Comparison of ENCODE assay signal across 22 cellular contexts in genomic region chr2:6545336-6545735, GRCh38.
"Had no signal": no experiment of that assay in that cellular context is flagged by ENCODE, and none has a peak within 500 bp of the region (broad histone marks: within the 10 kb centered on the region; RNA-seq: fewer than 3 reads in every experiment).

No MANE protein-coding gene starts in this region.

- DNase-seq: effector memory CD4-positive, alpha-beta T cell; esophagus squamous epithelium; foreskin fibroblast; head of caudate nucleus; mammary epithelial cell; mucosa of descending colon; naive thymus-derived CD8-positive, alpha-beta T cell; nucleus accumbens; ovary; psoas muscle; sigmoid colon; stimulated activated CD4-positive, alpha-beta T cell treated with anti-CD3 and anti-CD28 coated beads, Interleukin-2, amount 100 ng/mL, for 24 hours; stimulated activated CD4-positive, alpha-beta T cell treated with anti-CD3 and anti-CD28 coated beads, Interleukin-4, amount 100 ng/mL, for 4 hours; stimulated activated naive B cell treated with anti-CD40 and anti-IgM and Interleukin-4, amounts not matched to agents 10 μg/mL and 1 μg/mL and 100 μg/mL, for 72 hours; stomach; substantia nigra; transverse colon had no signal

- ATAC-seq: left lobe of liver; mucosa of descending colon; naive thymus-derived CD8-positive, alpha-beta T cell; psoas muscle; stimulated activated naive B cell treated with anti-CD40 and anti-IgM and Interleukin-4, amounts not matched to agents 10 μg/mL and 1 μg/mL and 100 μg/mL, for 72 hours had no signal

- H3K4me3 ChIP-seq: esophagus squamous epithelium, hepatocyte, mucosa of descending colon, neural progenitor cell, ovary, psoas muscle, sigmoid colon, skin epidermis, stomach, thoracic aorta, transverse colon had no signal
